21 cellular contexts compared by ENCODE assay signal in genomic region chr15:22954326-22954725, GRCh38. TPM values are rescaled to one million over a fixed set of nuclear protein-coding genes. Genes with fewer than 3 reads are reported as not detected.
DNase-seq lines count a peak whose midpoint lies in the region; ATAC-seq, FAIRE-seq and TF ChIP-seq lines count a peak whose summit lies in the region.
"Had no signal": no experiment of that assay in that cellular context is flagged by ENCODE, and none has a peak within 500 bp of the region (broad histone marks: within the 10 kb centered on the region; RNA-seq: fewer than 3 reads in every experiment).

No MANE protein-coding gene starts in this region.

- H4K12ac ChIP-seq in trophoblast cell (ENCODE audit: low read depth, low read length), result no peak overlapping the region

- H3K79me2 ChIP-seq in trophoblast cell (ENCODE audit: control insufficient read depth, insufficient read depth, low read length, poor library complexity), result peaks cover 37% of the 10 kb centered on the region

- ATAC-seq in heart left ventricle (no peak), foreskin keratinocyte (no peak), GM18873 (IDR thresholded peaks at IDR 0.05; ENCODE audit: low FRiP score, unreplicated experiment) (no peak), GM19395 (IDR thresholded peaks at IDR 0.05; ENCODE audit: unreplicated experiment) (no peak)

- H3K4me3 ChIP-seq in left ventricle myocardium inferior (no peak overlapping the region), heart left ventricle (no peak overlapping the region), trophoblast cell (ENCODE audit: low read depth, low read length) (no peak overlapping the region)
- H3K4me3 ChIP-seq: PC-9, SJSA1 had no signal

- peak overlapping the region; percentile 7 for H3K27ac ChIP-seq in left ventricle myocardium inferior (replicated peaks)
- H3K27ac ChIP-seq in heart left ventricle, result no peak overlapping the region
- H3K27ac ChIP-seq in cingulate gyrus (ENCODE audit: low read depth, low read length), result peak overlapping the region; percentile 55
- H3K27ac ChIP-seq in trophoblast cell (ENCODE audit: low read depth, low read length), result no peak overlapping the region
- H3K27ac ChIP-seq in foreskin keratinocyte, result no peak overlapping the region
- H3K27ac ChIP-seq: PC-9, SJSA1 had no signal

- H3K36me3 ChIP-seq in left ventricle myocardium inferior (no peaks in the 10 kb centered on the region), heart left ventricle (no peaks in the 10 kb centered on the region), trophoblast cell (ENCODE audit: control insufficient read depth in 1 of 2, insufficient read depth in 2 of 2, low read length in 2 of 2) (peaks cover 2 to 5% of the 10 kb centered on the region in 2 experiments)
- H3K36me3 ChIP-seq: BE2C, SJSA1 had no signal

- no peak overlapping the region for H4K8ac ChIP-seq in trophoblast cell (ENCODE audit: low read depth, low read length)

- H3K4me1 ChIP-seq in left ventricle myocardium inferior (peaks cover 94% of the 10 kb centered on the region), heart left ventricle (peaks cover 28 to 96% (median 74%) of the 10 kb centered on the region in 12 donors), trophoblast cell (ENCODE audit: control insufficient read depth in 1 of 2, insufficient read depth in 2 of 2, low read length in 2 of 2) (peaks cover 4 to 6% of the 10 kb centered on the region in 2 experiments), foreskin keratinocyte (peaks cover 4% of the 10 kb centered on the region)
- H3K4me1 ChIP-seq: BE2C, SJSA1 had no signal

- TF ChIP-seq CTCF in left ventricle myocardium inferior (IDR thresholded peaks at IDR 0.05; ENCODE audit: borderline replicate concordance) (no peak), heart left ventricle (IDR thresholded peaks at IDR 0.05) (no peak), foreskin keratinocyte (conservative IDR thresholded peaks at IDR 0.05) (no peak)

- no peak overlapping the region for H3K14ac ChIP-seq in trophoblast cell (ENCODE audit: low read length)

- no peak overlapping the region for H3K4me2 ChIP-seq in trophoblast cell (ENCODE audit: low read length)
- H3K4me2 ChIP-seq: PC-9 had no signal

- no peak overlapping the region for H2BK120ac ChIP-seq in trophoblast cell (ENCODE audit: insufficient read depth, low read length, poor library complexity)

- FAIRE-seq in frontal cortex (lab: Jason Lieb, UNC), result no peak
- FAIRE-seq: D721Med, GM12892 had no signal

- H3K9me3 ChIP-seq in left ventricle myocardium inferior (replicated peaks), result no peaks in the 10 kb centered on the region
- no peaks in the 10 kb centered on the region for H3K9me3 ChIP-seq in heart left ventricle
- no peaks in the 10 kb centered on the region for H3K9me3 ChIP-seq in trophoblast cell (ENCODE audit: insufficient read depth, low read depth, low read length)
- H3K9me3 ChIP-seq: BE2C, SJSA1 had no signal

- no peak overlapping the region for H2BK5ac ChIP-seq in trophoblast cell (ENCODE audit: low read depth, low read length, poor library complexity)

- H4K91ac ChIP-seq in trophoblast cell (ENCODE audit: low read depth, low read length), result no peak overlapping the region

- peak overlapping the region; percentile 3 for H3K4ac ChIP-seq in trophoblast cell (ENCODE audit: low read depth, low read length)

- WGBS in heart left ventricle, 4 donors, result 84 to 87% (median 86%) methylated on average over 12 of the region's 12 CpGs
- no CpG with 5 or more reads among the region's 12 CpGs for WGBS in trophoblast cell (ENCODE audit: extremely low coverage, insufficient coverage, insufficient read length)

- intact Hi-C loops in left ventricle myocardium inferior (cut with micrococcal nuclease), result no loop called here
- intact Hi-C loops in heart left ventricle (cut with DNase I), result no loop called here

- H2AFZ ChIP-seq in trophoblast cell (ENCODE audit: insufficient read depth, low read length, poor library complexity), result no peak overlapping the region
- H2AFZ ChIP-seq: PC-9 had no signal

- no peaks in the 10 kb centered on the region for H3K27me3 ChIP-seq in left ventricle myocardium inferior (ENCODE audit: low read depth)
- no peaks in the 10 kb centered on the region for H3K27me3 ChIP-seq in heart left ventricle
- H3K27me3 ChIP-seq in trophoblast cell (ENCODE audit: insufficient read depth, low read length), result no peaks in the 10 kb centered on the region
- no peaks in the 10 kb centered on the region for H3K27me3 ChIP-seq in foreskin keratinocyte
- H3K27me3 ChIP-seq: BE2C, SJSA1 had no signal

- no peak for TF ChIP-seq POLR2A in heart left ventricle (IDR thresholded peaks at IDR 0.05)

- H2BK12ac ChIP-seq in trophoblast cell (ENCODE audit: low read length), result no peak overlapping the region

- H3K23ac ChIP-seq in trophoblast cell (ENCODE audit: low read length), result no peak overlapping the region

- no peak for DNase-seq in left ventricle myocardium inferior
- DNase-seq in heart left ventricle, result no peak
- DNase-seq in trophoblast cell, result no peak
- DNase-seq in frontal cortex (ENCODE audit: low spot score in 2 of 2), result no peak
- DNase-seq in foreskin keratinocyte, result no peak
- DNase-seq: 8988T; BE2C; CD4-positive, alpha-beta memory T cell; HCEC 1CT; MM.1S; NCI-H1092; NCI-H146; NCI-H2029 treated with DMSO at 0.1 percent for 48 hours; NCI-H2171; PC-9 had no signal

- H3K18ac ChIP-seq in trophoblast cell (ENCODE audit: low read length), result no peak overlapping the region

- no peak overlapping the region for H2AK5ac ChIP-seq in trophoblast cell (ENCODE audit: low read length)

- H3K79me1 ChIP-seq in trophoblast cell (ENCODE audit: low read length), result no peaks in the 10 kb centered on the region

- H3K9ac ChIP-seq in trophoblast cell (ENCODE audit: low read length), result no peak overlapping the region

RNA-seq across cellular contexts. Expression of gene CYFIP1, which starts 25.8 kb away (rescaled TPM):
- total RNA-seq in left ventricle myocardium inferior (24.1 TPM), heart left ventricle (100 to 1,000 TPM in 1 of 9 donors, 10 to 100 TPM in 8; 23.4 to 111 (median 34.6) TPM), frontal cortex (48.9 TPM), foreskin keratinocyte (92.8 and 95.7 TPM in 2 replicates)
- polyA plus RNA-seq in heart left ventricle (10 to 100 TPM in 1 of 2 donors, 1 to 10 TPM in 1; 7.6 to 32.8 TPM), foreskin keratinocyte (35.0 and 39.5 TPM in 2 replicates)
- polyA plus RNA-seq in trophoblast cell (2013), result 58.6 and 59.7 TPM in 2 replicates

Comparison
In these comparisons a context has a peak if more than half of its experiments do, and no peak if none do; other contexts are left out.
1. H3K27ac ChIP-seq: peak in left ventricle myocardium inferior (single experiment) and cingulate gyrus (single experiment); none in heart left ventricle (0 of 12), trophoblast cell (single experiment) and foreskin keratinocyte (single experiment).